ENCODE assay signal across 12 cellular contexts in the genomic region with DNA sequence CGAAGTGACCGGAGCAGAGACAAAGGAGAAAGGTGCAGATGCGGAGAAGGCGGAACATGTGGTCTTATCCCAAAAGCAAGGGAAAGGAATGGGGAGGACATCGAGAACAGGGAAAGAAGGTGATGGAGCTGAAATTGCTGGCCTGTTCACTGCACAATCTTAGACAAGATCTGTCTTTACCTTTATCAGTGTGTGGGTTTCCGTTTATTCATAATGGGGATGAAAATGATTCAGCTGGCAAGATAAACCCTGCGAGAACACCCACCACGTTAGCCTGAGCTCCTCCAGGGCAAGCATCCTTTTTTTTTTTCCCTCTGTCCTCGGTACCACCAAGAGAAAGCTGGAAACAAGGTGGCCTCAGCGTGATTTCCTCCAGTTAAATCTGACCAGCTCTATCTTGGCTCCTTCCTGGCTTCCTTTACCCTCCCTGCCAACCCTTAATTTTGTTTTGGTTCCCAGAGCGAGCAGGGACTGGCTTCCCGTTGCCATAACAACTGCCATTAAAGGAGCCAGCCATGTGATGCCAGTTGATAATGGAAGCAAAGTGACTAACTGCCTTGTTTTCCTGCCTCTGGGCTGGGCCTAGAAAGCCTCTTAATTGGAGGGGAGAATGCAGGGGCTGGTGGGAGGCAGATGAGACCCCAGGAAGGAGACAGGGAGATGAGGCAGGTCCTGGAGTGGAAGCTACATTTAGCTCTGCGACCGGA.
DNase-seq lines count a peak whose midpoint lies in the region; ATAC-seq and TF ChIP-seq lines count a peak whose summit lies in the region.
"Had no signal": no experiment of that assay in that cellular context is flagged by ENCODE, and none has a peak within 500 bp of the region (broad histone marks: within the 10 kb centered on the region; RNA-seq: fewer than 3 reads in every experiment).

No MANE protein-coding gene starts in this region.

- H3K9me3 Mint-ChIP-seq in nephron progenitor cell: peaks cover 7% of the 10 kb centered on the region
- peaks cover 6% of the 10 kb centered on the region for H3K9me3 Mint-ChIP-seq in activated naive CD8-positive, alpha-beta T cell treated with anti-CD3 and anti-CD28 coated beads, Interleukin-2, amount 50 U/mL, for 24 hours

- peaks cover 4% of the 10 kb centered on the region for H3K36me3 Mint-ChIP-seq in nephron progenitor cell (ENCODE audit: low read depth)
- H3K36me3 Mint-ChIP-seq in activated naive CD8-positive, alpha-beta T cell treated with anti-CD3 and anti-CD28 coated beads, Interleukin-2, amount 50 U/mL, for 24 hours (ENCODE audit: low read depth): peaks cover 4% of the 10 kb centered on the region

- H3K4me3 Mint-ChIP-seq in nephron progenitor cell: no peak overlapping the region
- no peak overlapping the region for H3K4me3 Mint-ChIP-seq in activated naive CD8-positive, alpha-beta T cell treated with anti-CD3 and anti-CD28 coated beads, Interleukin-2, amount 50 U/mL, for 24 hours

- peaks cover 12% of the 10 kb centered on the region for H3K27me3 Mint-ChIP-seq in nephron progenitor cell (ENCODE audit: low read depth, poor library complexity)
- peaks cover 2% of the 10 kb centered on the region for H3K27me3 Mint-ChIP-seq in activated naive CD8-positive, alpha-beta T cell treated with anti-CD3 and anti-CD28 coated beads, Interleukin-2, amount 50 U/mL, for 24 hours

- H3K27ac Mint-ChIP-seq in nephron progenitor cell: peak overlapping the region; percentile 11
- H3K27ac Mint-ChIP-seq in activated naive CD8-positive, alpha-beta T cell treated with anti-CD3 and anti-CD28 coated beads, Interleukin-2, amount 50 U/mL, for 24 hours: no peak overlapping the region

- DNase-seq in COR-L47 (lab: John Stamatoyannopoulos, UW): peak; percentile 92
- DNase-seq in NCI-H1436 treated with DMSO at 0.1 percent for 48 hours (lab: John Stamatoyannopoulos, UW): peak; percentile 61
- DNase-seq in cerebellar cortex (ENCODE audit: low spot score): peak; percentile 94
- DNase-seq in nephron progenitor cell: no peak
- DNase-seq in RKO (ENCODE audit: low spot score): no peak
- DNase-seq in glomerular visceral epithelial cell (ENCODE audit: extremely low spot score): no peak
- DNase-seq in GM20000 (ENCODE audit: low spot score): no peak
- no peak for DNase-seq in activated naive CD8-positive, alpha-beta T cell treated with anti-CD3 and anti-CD28 coated beads, Interleukin-2, amount 50 U/mL, for 24 hours
- DNase-seq: activated T-cell treated with anti-CD3 and anti-CD28 coated beads for 4 hours, DND-41, lower lobe of right lung, upper lobe of left lung had no signal

- TF ChIP-seq CTCF in nephron progenitor cell (IDR thresholded peaks at IDR 0.05) (no peak), GM20000 (IDR thresholded peaks at IDR 0.05; ENCODE audit: extremely low read depth, missing control alignments) (no peak)

- H3K4me1 Mint-ChIP-seq in nephron progenitor cell: peaks cover 27% of the 10 kb centered on the region
- peaks cover 16% of the 10 kb centered on the region for H3K4me1 Mint-ChIP-seq in activated naive CD8-positive, alpha-beta T cell treated with anti-CD3 and anti-CD28 coated beads, Interleukin-2, amount 50 U/mL, for 24 hours

- ATAC-seq in activated naive CD8-positive, alpha-beta T cell treated with anti-CD3 and anti-CD28 coated beads, Interleukin-2, amount 50 U/mL, for 24 hours: no peak
- ATAC-seq: lower lobe of right lung had no signal

Comparison
In these comparisons a context has a peak if more than half of its experiments do, and no peak if none do; other contexts are left out.
1. DNase-seq: peak in COR-L47 (single experiment), NCI-H1436 treated with DMSO at 0.1 percent for 48 hours (single experiment) and cerebellar cortex (single experiment); none in nephron progenitor cell (single experiment), RKO (single experiment), glomerular visceral epithelial cell (single experiment), GM20000 (single experiment) and activated naive CD8-positive, alpha-beta T cell treated with anti-CD3 and anti-CD28 coated beads, Interleukin-2, amount 50 U/mL, for 24 hours (single experiment).